ENCODE assay signal across 11 cellular contexts in genomic region chr6:124881898-124882579, GRCh38.
DNase-seq lines count a peak whose midpoint lies in the region; ATAC-seq and TF ChIP-seq lines count a peak whose summit lies in the region.
"Had no signal": no experiment of that assay in that cellular context is flagged by ENCODE, and none has a peak within 500 bp of the region (broad histone marks: within the 10 kb centered on the region; RNA-seq: fewer than 3 reads in every experiment).

No MANE protein-coding gene starts in this region.

- ATAC-seq in GM21619 (IDR thresholded peaks at IDR 0.05; ENCODE audit: unreplicated experiment) (peak; percentile 52), GM19452 (IDR thresholded peaks at IDR 0.05; ENCODE audit: unreplicated experiment) (no peak), GM19455 (IDR thresholded peaks at IDR 0.05; ENCODE audit: unreplicated experiment) (no peak)

- H3K36me3 ChIP-seq in BJ (ENCODE audit: control insufficient read depth, insufficient read depth, low read length) (no peaks in the 10 kb centered on the region), WERI-Rb-1 (no peaks in the 10 kb centered on the region)

- H3K4me3 ChIP-seq in BJ (ENCODE audit: low read depth, low read length) (no peak overlapping the region), WERI-Rb-1 (ENCODE audit: low read depth, low read length) (no peak overlapping the region)

- no peak overlapping the region for H3K27ac ChIP-seq in WERI-Rb-1
- H3K27ac ChIP-seq: parathyroid adenoma had no signal

- no peak overlapping the region for H3K4me3 Mint-ChIP-seq in glutamatergic neuron (ENCODE audit: unreplicated experiment)

- POLR2A ChIA-PET in BJ (lab: Charles Lee), result no interaction called here

- TF ChIP-seq CTCF in BJ (IDR thresholded peaks at IDR 0.05; ENCODE audit: insufficient read depth, low read depth, low read length) (peak; percentile 18; the same call in 1 of the 2 replicates), glutamatergic neuron (IDR thresholded peaks at IDR 0.05; ENCODE audit: partially characterized antibody, unreplicated experiment) (no peak), WERI-Rb-1 (IDR thresholded peaks at IDR 0.05; ENCODE audit: low read depth, low read length) (no peak)

- H3K27me3 ChIP-seq in BJ (ENCODE audit: control insufficient read depth, insufficient read depth, low read length) (no peaks in the 10 kb centered on the region), WERI-Rb-1 (ENCODE audit: insufficient read depth, low read depth, severe bottlenecking) (no peaks in the 10 kb centered on the region)

- CTCF ChIA-PET in BJ (lab: Yijun Ruan, JAX), result no interaction called here

- H3K9me3 ChIP-seq in WERI-Rb-1 (ENCODE audit: severe bottlenecking), result no peaks in the 10 kb centered on the region

- H3K4me1 Mint-ChIP-seq in glutamatergic neuron (ENCODE audit: low read depth, unreplicated experiment), result no peaks in the 10 kb centered on the region

- no peaks in the 10 kb centered on the region for H3K27me3 Mint-ChIP-seq in glutamatergic neuron (ENCODE audit: unreplicated experiment)

- H3K27ac Mint-ChIP-seq in glutamatergic neuron (ENCODE audit: unreplicated experiment), result no peak overlapping the region

- no peaks in the 10 kb centered on the region for H3K9me3 Mint-ChIP-seq in glutamatergic neuron (ENCODE audit: unreplicated experiment)

- no peaks in the 10 kb centered on the region for H3K36me3 Mint-ChIP-seq in glutamatergic neuron (ENCODE audit: unreplicated experiment)

- DNase-seq in BJ (ENCODE audit: low read depth) (no peak), NCI-H69 (lab: John Stamatoyannopoulos, UW) (peak; percentile 74), glutamatergic neuron (peak; percentile 21), WERI-Rb-1 (no peak), pons (ENCODE audit: low spot score) (no peak)
- DNase-seq: erythroblast, NCI-H748 treated with DMSO at 0.1 percent for 48 hours had no signal

Comparison
In these comparisons a context has a peak if more than half of its experiments do, and no peak if none do; other contexts are left out.
1. DNase-seq: peak in NCI-H69 (single experiment) and glutamatergic neuron (single experiment); none in BJ (single experiment), WERI-Rb-1 (single experiment) and pons (single experiment).